22 cellular contexts compared by ENCODE assay signal in the genomic region with DNA sequence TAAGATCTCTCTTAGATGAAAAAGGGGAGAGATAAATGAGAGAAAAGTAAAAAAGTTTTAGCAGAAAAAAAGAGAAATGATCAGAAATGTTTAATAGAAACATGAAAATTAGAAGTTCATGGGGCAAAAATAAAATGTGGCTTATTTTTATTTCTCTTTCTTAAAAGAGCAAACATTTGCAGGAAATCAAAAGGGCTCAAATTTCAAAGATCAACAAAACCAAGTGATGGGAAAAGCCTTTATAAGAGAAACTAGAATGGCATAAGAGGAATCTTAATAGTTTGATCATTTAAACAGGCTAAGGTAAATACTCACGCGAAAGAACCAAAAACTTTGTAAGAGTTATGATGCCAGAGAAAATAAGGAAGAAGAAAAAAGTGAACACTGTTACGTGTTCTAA. TPM values are rescaled to one million over a fixed set of nuclear protein-coding genes. Genes with fewer than 3 reads are reported as not detected.
DNase-seq lines count a peak whose midpoint lies in the region; ATAC-seq, FAIRE-seq and TF ChIP-seq lines count a peak whose summit lies in the region.
"Had no signal": no experiment of that assay in that cellular context is flagged by ENCODE, and none has a peak within 500 bp of the region (broad histone marks: within the 10 kb centered on the region; RNA-seq: fewer than 3 reads in every experiment).

No MANE protein-coding gene starts in this region.

- FAIRE-seq in bronchial epithelial cell (lab: Jason Lieb, UNC) = no peak
- FAIRE-seq: urothelium cell line had no signal

- H3K9me3 ChIP-seq in right lobe of liver = no peaks in the 10 kb centered on the region
- H3K9me3 ChIP-seq: Caco-2 had no signal

- H3K4me1 ChIP-seq in right lobe of liver = no peaks in the 10 kb centered on the region

- H3K9me3 Mint-ChIP-seq in activated T-cell treated with anti-CD3 and anti-CD28 coated beads, Interleukin-2, amount 50 U/mL, for 24 hours = no peaks in the 10 kb centered on the region
- peaks cover 7% of the 10 kb centered on the region for H3K9me3 Mint-ChIP-seq in nephron progenitor cell

- H3K4me3 ChIP-seq in bronchial epithelial cell (ENCODE audit: low read depth, low read length) (no peak overlapping the region), right lobe of liver (no peak overlapping the region)
- H3K4me3 ChIP-seq: SK-N-MC had no signal

- intact Hi-C loops in right lobe of liver (cut with DNase I) = no loop called here

- H3K4me1 Mint-ChIP-seq in activated T-cell treated with anti-CD3 and anti-CD28 coated beads, Interleukin-2, amount 50 U/mL, for 24 hours (ENCODE audit: low read depth) = peaks cover 19% of the 10 kb centered on the region
- peaks cover 28% of the 10 kb centered on the region for H3K4me1 Mint-ChIP-seq in nephron progenitor cell
- H3K4me1 Mint-ChIP-seq: stimulated activated naive B cell treated with anti-CD40 and anti-IgM and Interleukin-4, amounts not matched to agents 10 μg/mL and 1 μg/mL and 100 μg/mL, for 72 hours had no signal

- ATAC-seq in HG02610 (IDR thresholded peaks at IDR 0.05; ENCODE audit: unreplicated experiment) (peak; percentile 2), GM18907 (IDR thresholded peaks at IDR 0.05; ENCODE audit: unreplicated experiment) (no peak), right lobe of liver (no peak)

- TF ChIP-seq POLR2A in right lobe of liver (IDR thresholded peaks at IDR 0.05) = no peak

- no peaks in the 10 kb centered on the region for H3K27me3 ChIP-seq in bronchial epithelial cell (ENCODE audit: control insufficient read depth, insufficient read depth, low read length)
- H3K27me3 ChIP-seq in right lobe of liver = no peaks in the 10 kb centered on the region

- peaks cover 2% of the 10 kb centered on the region for H3K27me3 Mint-ChIP-seq in activated T-cell treated with anti-CD3 and anti-CD28 coated beads, Interleukin-2, amount 50 U/mL, for 24 hours
- H3K27me3 Mint-ChIP-seq in nephron progenitor cell (ENCODE audit: low read depth, poor library complexity) = peaks cover 8% of the 10 kb centered on the region

- no peak for DNase-seq in activated T-cell treated with anti-CD3 and anti-CD28 coated beads, Interleukin-2, amount 50 U/mL, for 24 hours
- DNase-seq in activated T-cell treated with anti-CD3 and anti-CD28 coated beads, Interleukin-2, amount 50 U/mL, for 48 hours = no peak
- DNase-seq in bronchial epithelial cell (ENCODE audit: low read depth) (peak; percentile 7), nephron progenitor cell (no peak), SW480 (ENCODE audit: low spot score) (no peak), right lobe of liver (no peak)
- DNase-seq: activated CD4-positive, alpha-beta T cell treated with anti-CD3 and anti-CD28 coated beads for 1 hour; Caco-2; effector CD8-positive, alpha-beta T cell; hippocampal formation; KG1; NCI-H1092; NCI-H526; OCI-M1; stimulated activated naive B cell treated with anti-CD40 and anti-IgM and Interleukin-4, amounts not matched to agents 10 μg/mL and 1 μg/mL and 100 μg/mL, for 72 hours had no signal

- no peak overlapping the region for H3K27ac ChIP-seq in right lobe of liver
- H3K27ac ChIP-seq: SK-N-MC had no signal

- TF ChIP-seq CTCF in bronchial epithelial cell (IDR thresholded peaks at IDR 0.05; ENCODE audit: insufficient read depth, low read length, severe bottlenecking) = no peak
- TF ChIP-seq CTCF in nephron progenitor cell (IDR thresholded peaks at IDR 0.05) = no peak
- TF ChIP-seq CTCF in right lobe of liver (IDR thresholded peaks at IDR 0.05) = no peak

- 40% methylated on average over 3 of the region's 3 CpGs for WGBS in right lobe of liver (ENCODE audit: insufficient coverage, low coverage, low lambda C conversion rate, missing lambda C conversion rate)

- peak overlapping the region; percentile 53 for H3K4me3 Mint-ChIP-seq in activated T-cell treated with anti-CD3 and anti-CD28 coated beads, Interleukin-2, amount 50 U/mL, for 24 hours
- no peak overlapping the region for H3K4me3 Mint-ChIP-seq in nephron progenitor cell
- H3K4me3 Mint-ChIP-seq: stimulated activated naive B cell treated with anti-CD40 and anti-IgM and Interleukin-4, amounts not matched to agents 10 μg/mL and 1 μg/mL and 100 μg/mL, for 72 hours had no signal

- no peaks in the 10 kb centered on the region for H3K36me3 Mint-ChIP-seq in activated T-cell treated with anti-CD3 and anti-CD28 coated beads, Interleukin-2, amount 50 U/mL, for 24 hours (ENCODE audit: low read depth)
- H3K36me3 Mint-ChIP-seq in nephron progenitor cell (ENCODE audit: low read depth) = no peaks in the 10 kb centered on the region
- H3K36me3 Mint-ChIP-seq: stimulated activated naive B cell treated with anti-CD40 and anti-IgM and Interleukin-4, amounts not matched to agents 10 μg/mL and 1 μg/mL and 100 μg/mL, for 72 hours had no signal

- H3K27ac Mint-ChIP-seq in activated T-cell treated with anti-CD3 and anti-CD28 coated beads, Interleukin-2, amount 50 U/mL, for 24 hours = peak overlapping the region; percentile 80
- peak overlapping the region; percentile 6 for H3K27ac Mint-ChIP-seq in nephron progenitor cell
- H3K27ac Mint-ChIP-seq: stimulated activated naive B cell treated with anti-CD40 and anti-IgM and Interleukin-4, amounts not matched to agents 10 μg/mL and 1 μg/mL and 100 μg/mL, for 72 hours had no signal

- no peaks in the 10 kb centered on the region for H3K36me3 ChIP-seq in bronchial epithelial cell (ENCODE audit: control insufficient read depth, insufficient read depth, low read length)
- no peaks in the 10 kb centered on the region for H3K36me3 ChIP-seq in right lobe of liver

RNA-seq across cellular contexts. Expression of gene DAW1, which starts 23.3 kb away (rescaled TPM):
- total RNA-seq in bronchial epithelial cell (0.13 and 0.26 TPM in 2 replicates), right lobe of liver (not detected)
- total RNA-seq: cardiac septum, H4, kidney epithelial cell had no signal

RNA-seq across cellular contexts. Expression of gene CCL20, which starts 34.5 kb away (rescaled TPM):
- total RNA-seq in bronchial epithelial cell = 1.5 and 3.7 TPM in 2 replicates
- total RNA-seq in right lobe of liver = 100 to 1,000 TPM in 2 of 6 experiments, 10 to 100 TPM in 1, under 1 TPM in 1, not detected in 2; 0.88 to 111 (median 76.4) TPM
- total RNA-seq: cardiac septum, H4 had no signal
